Comparison of ENCODE assay signal across 1 cellular context in genomic region chr10:1054684-1055083, GRCh38.
A peak's percentile ranks its signal among the peaks of the same experiment; 100 is the strongest.
TF ChIP-seq lines count a peak whose summit lies in the region.

No MANE protein-coding gene starts in this region.

TF ChIP-seq in HEK293, 187 proteins besides CTCF, POLR2A, EP300 and RAD21 (continued from another document):
- TF ChIP-seq ZBTB44 (tag by site-specific recombination; IDR thresholded peaks at IDR 0.05) = peak; percentile 59; the same call in 1 of the 2 replicates
- peak; percentile 82 for TF ChIP-seq ZBTB17 (tag by site-specific recombination; IDR thresholded peaks at IDR 0.05)
- peak; percentile 77 for TF ChIP-seq TSHZ1 (tag by site-specific recombination; IDR thresholded peaks at IDR 0.05; ENCODE audit: borderline replicate concordance)
- TF ChIP-seq, protein P1, sequence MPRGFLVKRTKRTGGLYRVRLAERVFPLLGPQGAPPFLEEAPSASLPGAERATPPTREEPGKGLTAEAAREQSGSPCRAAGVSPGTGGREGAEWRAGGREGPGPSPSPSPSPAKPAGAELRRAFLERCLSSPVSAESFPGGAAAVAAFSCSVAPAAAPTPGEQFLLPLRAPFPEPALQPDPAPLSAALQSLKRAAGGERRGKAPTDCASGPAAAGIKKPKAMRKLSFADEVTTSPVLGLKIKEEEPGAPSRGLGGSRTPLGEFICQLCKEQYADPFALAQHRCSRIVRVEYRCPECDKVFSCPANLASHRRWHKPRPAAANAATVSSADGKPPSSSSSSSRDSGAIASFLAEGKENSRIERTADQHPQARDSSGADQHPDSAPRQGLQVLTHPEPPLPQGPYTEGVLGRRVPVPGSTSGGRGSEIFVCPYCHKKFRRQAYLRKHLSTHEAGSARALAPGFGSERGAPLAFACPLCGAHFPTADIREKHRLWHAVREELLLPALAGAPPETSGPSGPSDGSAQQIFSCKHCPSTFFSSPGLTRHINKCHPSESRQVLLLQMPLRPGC (tag by site-specific recombination; IDR thresholded peaks at IDR 0.05) = peak; percentile 80
- TF ChIP-seq, protein P2, sequence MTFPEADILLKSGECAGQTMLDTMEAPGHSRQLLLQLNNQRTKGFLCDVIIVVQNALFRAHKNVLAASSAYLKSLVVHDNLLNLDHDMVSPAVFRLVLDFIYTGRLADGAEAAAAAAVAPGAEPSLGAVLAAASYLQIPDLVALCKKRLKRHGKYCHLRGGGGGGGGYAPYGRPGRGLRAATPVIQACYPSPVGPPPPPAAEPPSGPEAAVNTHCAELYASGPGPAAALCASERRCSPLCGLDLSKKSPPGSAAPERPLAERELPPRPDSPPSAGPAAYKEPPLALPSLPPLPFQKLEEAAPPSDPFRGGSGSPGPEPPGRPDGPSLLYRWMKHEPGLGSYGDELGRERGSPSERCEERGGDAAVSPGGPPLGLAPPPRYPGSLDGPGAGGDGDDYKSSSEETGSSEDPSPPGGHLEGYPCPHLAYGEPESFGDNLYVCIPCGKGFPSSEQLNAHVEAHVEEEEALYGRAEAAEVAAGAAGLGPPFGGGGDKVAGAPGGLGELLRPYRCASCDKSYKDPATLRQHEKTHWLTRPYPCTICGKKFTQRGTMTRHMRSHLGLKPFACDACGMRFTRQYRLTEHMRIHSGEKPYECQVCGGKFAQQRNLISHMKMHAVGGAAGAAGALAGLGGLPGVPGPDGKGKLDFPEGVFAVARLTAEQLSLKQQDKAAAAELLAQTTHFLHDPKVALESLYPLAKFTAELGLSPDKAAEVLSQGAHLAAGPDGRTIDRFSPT (tag by site-specific recombination; IDR thresholded peaks at IDR 0.05) = peak; percentile 96
- TF ChIP-seq GLIS1 (tag by site-specific recombination; IDR thresholded peaks at IDR 0.05) = 0 out of 2 replicates have a peak, but pooled peaks have one; percentile 10
- peak; percentile 64; the same call in 1 of the 2 replicates for TF ChIP-seq BCL11A (tag by site-specific recombination; IDR thresholded peaks at IDR 0.05; ENCODE audit: low read depth)
- no peak for TF ChIP-seq ZNF157 (tag by site-specific recombination; IDR thresholded peaks at IDR 0.05)
- peak; percentile 65 for TF ChIP-seq ZNF24 (tag by site-specific recombination; IDR thresholded peaks at IDR 0.05)
- peak; percentile 70 for TF ChIP-seq IKZF3 (tag by site-specific recombination; IDR thresholded peaks at IDR 0.05)
- TF ChIP-seq ATF2 (tag by site-specific recombination; IDR thresholded peaks at IDR 0.05; ENCODE audit: low read depth) = peak; percentile 98
- no peak for TF ChIP-seq ZNF549 (tag by site-specific recombination; IDR thresholded peaks at IDR 0.05)
- TF ChIP-seq ZNF843 (tag by site-specific recombination; IDR thresholded peaks at IDR 0.05) = peak; percentile 72
- no peak for TF ChIP-seq ZNF521 (tag by site-specific recombination; IDR thresholded peaks at IDR 0.05)
- TF ChIP-seq, protein P3, sequence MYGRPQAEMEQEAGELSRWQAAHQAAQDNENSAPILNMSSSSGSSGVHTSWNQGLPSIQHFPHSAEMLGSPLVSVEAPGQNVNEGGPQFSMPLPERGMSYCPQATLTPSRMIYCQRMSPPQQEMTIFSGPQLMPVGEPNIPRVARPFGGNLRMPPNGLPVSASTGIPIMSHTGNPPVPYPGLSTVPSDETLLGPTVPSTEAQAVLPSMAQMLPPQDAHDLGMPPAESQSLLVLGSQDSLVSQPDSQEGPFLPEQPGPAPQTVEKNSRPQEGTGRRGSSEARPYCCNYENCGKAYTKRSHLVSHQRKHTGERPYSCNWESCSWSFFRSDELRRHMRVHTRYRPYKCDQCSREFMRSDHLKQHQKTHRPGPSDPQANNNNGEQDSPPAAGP (tag by site-specific recombination; IDR thresholded peaks at IDR 0.05) = peak; percentile 31; the same call in 1 of the 2 replicates
- TF ChIP-seq KLF10 (tag by site-specific recombination; IDR thresholded peaks at IDR 0.05) = peak; percentile 64
- TF ChIP-seq ZNF639 (tag by site-specific recombination; IDR thresholded peaks at IDR 0.05) = peak; percentile 72
- TF ChIP-seq BCL6B (tag by site-specific recombination; IDR thresholded peaks at IDR 0.05) = no peak
- peak; percentile 37; the same call in 1 of the 2 replicates for TF ChIP-seq ZFP37 (tag by site-specific recombination; IDR thresholded peaks at IDR 0.05)
- peak; percentile 91 for TF ChIP-seq OSR2 (tag by site-specific recombination; IDR thresholded peaks at IDR 0.05)
- peak; percentile 40; the same call in 1 of the 2 replicates for TF ChIP-seq ZXDB (tag by site-specific recombination; IDR thresholded peaks at IDR 0.05)
- TF ChIP-seq ZBTB11 (tag by site-specific recombination; conservative IDR thresholded peaks at IDR 0.05; ENCODE audit: low read depth) = 0 out of 2 replicates have a peak, but pooled peaks have one; percentile 10
- peak; percentile 56 for TF ChIP-seq ZNF324 (tag by site-specific recombination; IDR thresholded peaks at IDR 0.05)
- TF ChIP-seq ZNF629 (tag by site-specific recombination; IDR thresholded peaks at IDR 0.05) = peak; percentile 99
- TF ChIP-seq KLF8 (tag by site-specific recombination; IDR thresholded peaks at IDR 0.05) = 0 out of 2 replicates have a peak, but pooled peaks have one; percentile 37
- TF ChIP-seq ZBTB21 (tag by site-specific recombination; IDR thresholded peaks at IDR 0.05) = peak; percentile 94
- no peak for TF ChIP-seq ZFP41 (tag by site-specific recombination; IDR thresholded peaks at IDR 0.05; ENCODE audit: borderline replicate concordance)
- peak; percentile 67; the same call in 1 of the 2 replicates for TF ChIP-seq ZNF664 (tag by site-specific recombination; IDR thresholded peaks at IDR 0.05)
- TF ChIP-seq FEZF1 (tag by site-specific recombination; IDR thresholded peaks at IDR 0.05) = peak; percentile 30; the same call in 1 of the 2 replicates
- TF ChIP-seq SP2 (tag by site-specific recombination; IDR thresholded peaks at IDR 0.05) = 0 out of 2 replicates have a peak, but pooled peaks have one; percentile 29
- TF ChIP-seq ZNF394 (tag by site-specific recombination; IDR thresholded peaks at IDR 0.05; ENCODE audit: borderline replicate concordance) = peak; percentile 89; the same call in 1 of the 2 replicates
- TF ChIP-seq ZNF777 (tag by site-specific recombination; IDR thresholded peaks at IDR 0.05; ENCODE audit: borderline replicate concordance) = no peak
- TF ChIP-seq ZBTB8A (tag by site-specific recombination; IDR thresholded peaks at IDR 0.05) = 0 out of 2 replicates have a peak, but pooled peaks have one; percentile 25
- TF ChIP-seq ZSCAN23 (tag by site-specific recombination; IDR thresholded peaks at IDR 0.05) = peak; percentile 59; the same call in 1 of the 2 replicates
- peak; percentile 81 for TF ChIP-seq ZNF366 (tag by site-specific recombination; conservative IDR thresholded peaks at IDR 0.05)
